Comparison of ENCODE assay signal across 1 cellular context in the genomic region with DNA sequence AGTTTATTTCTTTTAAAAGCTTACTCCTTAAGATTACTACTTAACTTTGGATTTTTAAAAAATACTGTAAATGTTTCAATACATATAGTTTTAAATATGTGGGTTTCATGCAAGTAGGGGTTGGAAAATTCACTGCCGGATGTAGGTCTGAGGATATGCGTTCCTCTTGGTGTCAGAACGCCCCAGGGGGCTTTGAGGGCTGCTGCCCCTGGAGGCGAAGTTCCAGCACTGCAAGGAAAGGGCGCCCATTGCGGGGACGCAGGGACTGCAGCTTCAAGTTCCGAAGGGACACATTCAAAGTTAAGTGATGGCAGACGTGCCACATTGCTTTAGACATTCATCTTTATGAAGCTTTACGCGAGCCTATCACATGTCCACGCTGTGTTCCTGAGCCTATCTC.
TF ChIP-seq lines count a peak whose summit lies in the region.

No MANE protein-coding gene starts in this region.

TF ChIP-seq in HCT116, 20 proteins besides CTCF, POLR2A, EP300 and RAD21 (continued from another document):
- TF ChIP-seq, protein P1, sequence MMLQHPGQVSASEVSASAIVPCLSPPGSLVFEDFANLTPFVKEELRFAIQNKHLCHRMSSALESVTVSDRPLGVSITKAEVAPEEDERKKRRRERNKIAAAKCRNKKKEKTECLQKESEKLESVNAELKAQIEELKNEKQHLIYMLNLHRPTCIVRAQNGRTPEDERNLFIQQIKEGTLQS (IDR thresholded peaks at IDR 0.05), result no peak
- TF ChIP-seq FOSL1 (IDR thresholded peaks at IDR 0.05; ENCODE audit: low read depth) (no peak), EZH2 (IDR thresholded peaks at IDR 0.05) (no peak), JUND (IDR thresholded peaks at IDR 0.05) (no peak), CBX3 (IDR thresholded peaks at IDR 0.05; ENCODE audit: low read depth) (no peak), SRF (IDR thresholded peaks at IDR 0.05; ENCODE audit: low read depth) (no peak), ZFX (IDR thresholded peaks at IDR 0.05) (no peak), EZH2phosphoT487 (IDR thresholded peaks at IDR 0.05; ENCODE audit: borderline replicate concordance) (no peak), CEBPB (IDR thresholded peaks at IDR 0.05; ENCODE audit: low read depth) (no peak), ZNF274 (IDR thresholded peaks at IDR 0.05; ENCODE audit: low read depth, low read length) (no peak), POLR2AphosphoS5 (IDR thresholded peaks at IDR 0.05; ENCODE audit: low read depth, low read length) (no peak)
- TF ChIP-seq, protein P2, sequence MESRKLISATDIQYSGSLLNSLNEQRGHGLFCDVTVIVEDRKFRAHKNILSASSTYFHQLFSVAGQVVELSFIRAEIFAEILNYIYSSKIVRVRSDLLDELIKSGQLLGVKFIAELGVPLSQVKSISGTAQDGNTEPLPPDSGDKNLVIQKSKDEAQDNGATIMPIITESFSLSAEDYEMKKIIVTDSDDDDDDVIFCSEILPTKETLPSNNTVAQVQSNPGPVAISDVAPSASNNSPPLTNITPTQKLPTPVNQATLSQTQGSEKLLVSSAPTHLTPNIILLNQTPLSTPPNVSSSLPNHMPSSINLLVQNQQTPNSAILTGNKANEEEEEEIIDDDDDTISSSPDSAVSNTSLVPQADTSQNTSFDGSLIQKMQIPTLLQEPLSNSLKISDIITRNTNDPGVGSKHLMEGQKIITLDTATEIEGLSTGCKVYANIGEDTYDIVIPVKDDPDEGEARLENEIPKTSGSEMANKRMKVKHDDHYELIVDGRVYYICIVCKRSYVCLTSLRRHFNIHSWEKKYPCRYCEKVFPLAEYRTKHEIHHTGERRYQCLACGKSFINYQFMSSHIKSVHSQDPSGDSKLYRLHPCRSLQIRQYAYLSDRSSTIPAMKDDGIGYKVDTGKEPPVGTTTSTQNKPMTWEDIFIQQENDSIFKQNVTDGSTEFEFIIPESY (IDR thresholded peaks at IDR 0.05; ENCODE audit: extremely low read depth, insufficient replicate concordance, low read length), result no peak
